8 cellular contexts compared by ENCODE assay signal in the genomic region with DNA sequence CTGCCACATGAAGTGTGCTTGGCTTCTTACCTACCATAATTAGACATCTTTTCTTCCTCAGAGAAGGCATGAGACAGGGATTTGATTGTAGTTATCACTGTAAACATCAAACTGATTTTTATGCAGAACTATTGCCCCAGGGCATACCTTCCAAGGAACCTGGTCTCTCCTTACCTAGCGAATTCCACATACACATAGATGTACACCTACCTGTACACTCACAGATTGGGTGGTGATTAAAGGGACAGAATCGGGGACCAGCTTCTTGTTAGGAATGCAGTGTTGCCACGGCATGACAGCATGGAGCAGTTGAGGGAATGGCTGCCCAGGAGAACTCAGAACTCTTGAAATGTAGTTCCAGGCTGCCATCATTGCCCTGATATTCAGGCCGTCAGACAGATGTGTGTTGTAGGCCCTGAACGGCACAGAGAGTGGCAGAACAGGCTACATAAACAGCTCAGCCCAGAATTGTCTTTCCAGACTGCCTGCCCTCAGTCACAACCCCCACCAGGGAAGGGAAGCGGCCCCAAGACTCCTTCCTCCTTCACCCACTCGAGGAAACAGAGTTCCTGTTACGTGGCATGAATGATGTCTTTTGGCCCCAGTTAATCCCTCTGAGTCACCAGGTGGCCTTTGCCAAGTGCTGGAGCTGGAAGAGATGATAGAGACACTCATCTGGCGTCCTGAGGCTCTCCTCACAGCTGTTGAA. TPM values are rescaled to one million over a fixed set of nuclear protein-coding genes. Genes with fewer than 3 reads are reported as not detected.
DNase-seq lines count a peak whose midpoint lies in the region; ATAC-seq and TF ChIP-seq lines count a peak whose summit lies in the region.

No MANE protein-coding gene starts in this region.

- H3K36me3 ChIP-seq in SJCRH30: 0 out of 2 replicates have a peak, but pooled peaks cover 4% of the 10 kb centered on the region
- H3K36me3 ChIP-seq in trophoblast cell (ENCODE audit: control insufficient read depth in 1 of 2, insufficient read depth in 2 of 2, low read length in 2 of 2): peaks cover 31 to 32% of the 10 kb centered on the region in 2 experiments

- no peak overlapping the region for H4K12ac ChIP-seq in trophoblast cell (ENCODE audit: low read depth, low read length)

- H3K27me3 ChIP-seq in SJCRH30 (no peaks in the 10 kb centered on the region), trophoblast cell (ENCODE audit: insufficient read depth, low read length) (no peaks in the 10 kb centered on the region)

- H3K4me1 ChIP-seq in SJCRH30 (peaks cover 44% of the 10 kb centered on the region), trophoblast cell (ENCODE audit: control insufficient read depth in 1 of 2, insufficient read depth in 2 of 2, low read length in 2 of 2) (peaks cover 46 to 47% of the 10 kb centered on the region in 2 experiments)

- no peak overlapping the region for H3K9ac ChIP-seq in trophoblast cell (ENCODE audit: low read length)

- H2BK5ac ChIP-seq in trophoblast cell (ENCODE audit: low read depth, low read length, poor library complexity): peak overlapping the region; percentile 37

- H4K91ac ChIP-seq in trophoblast cell (ENCODE audit: low read depth, low read length): peak overlapping the region; percentile 93

- H3K4me3 ChIP-seq in SJCRH30: no peak overlapping the region
- H3K4me3 ChIP-seq in foreskin fibroblast (ENCODE audit: low read depth in 1 of 2, low read length in 2 of 2): no peak overlapping the region
- no peak overlapping the region for H3K4me3 ChIP-seq in trophoblast cell (ENCODE audit: low read depth, low read length)

- ATAC-seq in GM19035 (IDR thresholded peaks at IDR 0.05; ENCODE audit: unreplicated experiment): no peak
- ATAC-seq in GM18873 (IDR thresholded peaks at IDR 0.05; ENCODE audit: low FRiP score, unreplicated experiment): no peak

- H3K14ac ChIP-seq in trophoblast cell (ENCODE audit: low read length): peak overlapping the region; percentile 32

- peaks cover 3% of the 10 kb centered on the region for H3K79me2 ChIP-seq in trophoblast cell (ENCODE audit: control insufficient read depth, insufficient read depth, low read length, poor library complexity)

- no CpG with 5 or more reads among the region's 9 CpGs for WGBS in trophoblast cell (ENCODE audit: extremely low coverage, insufficient coverage, insufficient read length)

- H3K27ac ChIP-seq in SJCRH30 (peak overlapping the region; percentile 89), trophoblast cell (ENCODE audit: low read depth, low read length) (peak overlapping the region; percentile 97)

- no peak overlapping the region for H3K18ac ChIP-seq in trophoblast cell (ENCODE audit: low read length)

- H2AK5ac ChIP-seq in trophoblast cell (ENCODE audit: low read length): no peak overlapping the region

- H3K23ac ChIP-seq in trophoblast cell (ENCODE audit: low read length): no peak overlapping the region

- H2BK12ac ChIP-seq in trophoblast cell (ENCODE audit: low read length): peak overlapping the region; percentile 86

- peak overlapping the region; percentile 16 for H4K8ac ChIP-seq in trophoblast cell (ENCODE audit: low read depth, low read length)

- no peak overlapping the region for H3K4me2 ChIP-seq in trophoblast cell (ENCODE audit: low read length)

- peak; percentile 90 for DNase-seq in GDM1 (lab: John Stamatoyannopoulos, UW)
- DNase-seq in SJCRH30: peak; percentile 69 to 80
- DNase-seq in foreskin fibroblast: peak; percentile 98
- peak; percentile 56 to 79 for DNase-seq in trophoblast cell
- no peak for DNase-seq in NCI-H146 (lab: John Stamatoyannopoulos, UW)
- DNase-seq in activated effector memory CD4-positive, alpha-beta T cell treated with anti-CD3 and anti-CD28 coated beads, Interleukin-2, amount 50 U/mL, for 16 hours: no peak

- peak overlapping the region; percentile 75 for H2BK120ac ChIP-seq in trophoblast cell (ENCODE audit: insufficient read depth, low read length, poor library complexity)

- no peak overlapping the region for H2AFZ ChIP-seq in trophoblast cell (ENCODE audit: insufficient read depth, low read length, poor library complexity)

- H3K9me3 ChIP-seq in SJCRH30 (replicated peaks) (no peaks in the 10 kb centered on the region), trophoblast cell (ENCODE audit: insufficient read depth, low read depth, low read length) (no peaks in the 10 kb centered on the region)

- H3K79me1 ChIP-seq in trophoblast cell (ENCODE audit: low read length): peaks cover 34% of the 10 kb centered on the region

- no peak for TF ChIP-seq CTCF in foreskin fibroblast (IDR thresholded peaks at IDR 0.05; ENCODE audit: low read depth, low read length)

- H3K4ac ChIP-seq in trophoblast cell (ENCODE audit: low read depth, low read length): no peak overlapping the region

RNA-seq across cellular contexts. Expression of gene NAGLU, which starts 17.8 kb away (rescaled TPM):
- total RNA-seq in SJCRH30 (2014; rRNA removed; shearing (Covaris generic)): 20.6 and 22.2 TPM in 2 replicates
- polyA plus RNA-seq in trophoblast cell (2013): 10.2 and 11.6 TPM in 2 replicates

RNA-seq across cellular contexts. Expression of gene HSD17B1, which starts 34.5 kb away (rescaled TPM):
- 0.73 and 0.76 TPM in 2 replicates for total RNA-seq in SJCRH30 (2014; rRNA removed; shearing (Covaris generic))
- polyA plus RNA-seq in trophoblast cell (2013): 41.8 and 44.5 TPM in 2 replicates

RNA-seq across cellular contexts. Expression of gene COASY, which starts 43.7 kb away (rescaled TPM):
- total RNA-seq in SJCRH30 (2014; rRNA removed; shearing (Covaris generic)): 33.7 and 36.3 TPM in 2 replicates
- polyA plus RNA-seq in trophoblast cell (2013): 136 and 137 TPM in 2 replicates

RNA-seq across cellular contexts. Expression of gene MLX, which starts 48.7 kb away (rescaled TPM):
- 44.5 and 48.4 TPM in 2 replicates for total RNA-seq in SJCRH30 (2014; rRNA removed; shearing (Covaris generic))
- polyA plus RNA-seq in trophoblast cell (2013): 37.8 and 38.0 TPM in 2 replicates

RNA-seq across cellular contexts. Expression of gene PSMC3IP, which starts 59.3 kb away (rescaled TPM):
- total RNA-seq in SJCRH30 (2014; rRNA removed; shearing (Covaris generic)): 23.8 and 29.7 TPM in 2 replicates
- 15.2 and 16.2 TPM in 2 replicates for polyA plus RNA-seq in trophoblast cell (2013)

Comparison
In these comparisons a context has a peak if more than half of its experiments do, and no peak if none do; other contexts are left out.
1. DNase-seq: peak in GDM1 (single experiment), SJCRH30 (2 of 2), foreskin fibroblast (2 of 2) and trophoblast cell (2 of 2); none in NCI-H146 (single experiment) and activated effector memory CD4-positive, alpha-beta T cell treated with anti-CD3 and anti-CD28 coated beads, Interleukin-2, amount 50 U/mL, for 16 hours (single experiment).